ENCODE assay signal across 8 cellular contexts in the genomic region with DNA sequence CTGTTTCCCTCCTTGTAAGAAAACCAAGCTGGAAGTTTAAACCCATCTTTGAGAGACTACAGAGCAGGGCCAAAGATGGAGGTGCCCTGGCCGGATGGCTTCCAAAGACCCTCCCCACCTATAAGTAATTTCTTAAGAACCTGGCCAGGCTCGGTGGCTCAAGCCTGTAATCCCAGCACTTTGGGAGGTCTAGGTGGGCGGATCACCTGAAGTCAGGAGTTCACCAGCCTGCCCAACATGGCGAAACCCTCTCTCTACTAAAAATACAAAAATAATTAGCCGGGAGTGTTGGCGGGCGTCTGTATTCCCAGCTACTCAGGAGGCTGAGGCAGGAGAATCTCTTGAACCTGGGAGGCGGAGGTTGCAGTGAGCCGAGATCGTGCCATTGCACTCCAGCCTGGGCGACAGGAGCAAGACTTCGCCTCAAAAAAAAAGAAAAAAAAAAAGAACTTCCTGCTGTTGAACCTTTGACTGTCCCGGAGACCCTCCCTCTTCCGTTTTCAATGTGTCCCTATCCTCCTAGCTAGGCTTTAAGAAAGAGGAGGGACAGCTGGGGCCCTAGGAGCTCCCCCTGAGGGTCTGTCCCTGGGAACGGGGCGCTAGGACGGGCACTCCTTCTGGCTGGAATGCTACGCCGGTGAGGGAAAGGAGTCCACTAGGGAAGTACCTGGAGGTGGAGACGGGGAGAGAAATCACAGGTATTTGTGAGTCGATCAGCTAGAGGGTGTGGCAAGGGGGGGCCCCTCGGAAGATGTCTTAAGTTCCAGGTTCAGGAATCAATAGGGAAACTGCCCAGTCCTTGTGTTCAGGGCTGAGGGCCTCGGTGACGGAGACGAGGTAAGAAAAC. TPM values are rescaled to one million over a fixed set of nuclear protein-coding genes. Genes with fewer than 3 reads are reported as not detected.
DNase-seq lines count a peak whose midpoint lies in the region; FAIRE-seq and TF ChIP-seq lines count a peak whose summit lies in the region.

No MANE protein-coding gene starts in this region.

- TF ChIP-seq EP300 in tibial nerve (IDR thresholded peaks at IDR 0.05) = no peak

- H3K27ac ChIP-seq in tibial nerve = peak overlapping the region; percentile 82 to 94 (median 86)

- H3K4me1 ChIP-seq in tibial nerve = peaks cover 0 to 16% (median 6%) of the 10 kb centered on the region in 4 donors

- no peaks in the 10 kb centered on the region for H3K9me3 ChIP-seq in tibial nerve

- H3K27me3 ChIP-seq in tibial nerve = no peaks in the 10 kb centered on the region

- DNase-seq in GF-D8 (lab: John Stamatoyannopoulos, UW) (peak; percentile 44), HFF-Myc (ENCODE audit: extremely low read depth, low read depth) (no peak), NCI-H748 (lab: John Stamatoyannopoulos, UW; ENCODE audit: unreplicated experiment) (peak; percentile 64), choroid plexus epithelial cell (ENCODE audit: low read depth) (peak; percentile 54), lower leg skin (ENCODE audit: low spot score in 2 of 2) (no peak), tibial nerve (ENCODE audit: low spot score in 2 of 2) (peak in 1 of 2 donors; percentile 42), EL (no peak), frontal cortex (ENCODE audit: low spot score in 2 of 2) (no peak)

- peaks cover 0 to under 1% (median 0%) of the 10 kb centered on the region in 3 donors for H3K36me3 ChIP-seq in tibial nerve

- TF ChIP-seq CTCF in HFF-Myc (IDR thresholded peaks at IDR 0.05; ENCODE audit: low read depth, low read length, missing control alignments) = no peak
- peak; percentile 41 for TF ChIP-seq CTCF in choroid plexus epithelial cell (conservative IDR thresholded peaks at IDR 0.05; ENCODE audit: low read depth, low read length)
- no peak for TF ChIP-seq CTCF in lower leg skin (IDR thresholded peaks at IDR 0.05)
- TF ChIP-seq CTCF in tibial nerve (IDR thresholded peaks at IDR 0.05) = no peak

- H3K4me3 ChIP-seq in HFF-Myc (replicated peaks; ENCODE audit: low read depth, low read length) (peak overlapping the region; percentile 54), choroid plexus epithelial cell (ENCODE audit: low read depth, low read length) (peak overlapping the region; percentile 79), lower leg skin (ENCODE audit: low read depth, poor library complexity, severe bottlenecking) (peak overlapping the region; percentile 11), tibial nerve (peak overlapping the region; percentile 34 to 73 (median 58))

- intact Hi-C loops in lower leg skin (cut with DNase I; ENCODE audit: low total_unique reads) = no loop called here

- no peak for FAIRE-seq in frontal cortex (lab: Jason Lieb, UNC)

- no peak for TF ChIP-seq POLR2A in lower leg skin (IDR thresholded peaks at IDR 0.05)
- no peak for TF ChIP-seq POLR2A in tibial nerve (IDR thresholded peaks at IDR 0.05)

- WGBS in lower leg skin, 2 donors = 14 to 23% methylated on average over 25 of the region's 25 CpGs
- WGBS in tibial nerve, 2 donors = 17 to 19% methylated on average over 25 of the region's 25 CpGs

RNA-seq across cellular contexts. Expression of a gene that starts 4.8 kb away (rescaled TPM):
- total RNA-seq in lower leg skin = not detected
- under 1 TPM in 1 of 4 donors, not detected in 3; 0.39 TPM for total RNA-seq in tibial nerve
- not detected for total RNA-seq in frontal cortex

RNA-seq across cellular contexts. Expression of a gene that starts 11.9 kb away (rescaled TPM):
- over 10,000 TPM in 1 of 4 donors, 1,000 to 10,000 TPM in 3; 1,358 to 15,269 (median 4,926) TPM for total RNA-seq in lower leg skin
- total RNA-seq in tibial nerve = 1,000 to 10,000 TPM in 3 of 4 donors, 100 to 1,000 TPM in 1; 649 to 2,915 (median 1,530) TPM
- total RNA-seq in frontal cortex = 133,388 TPM

RNA-seq across cellular contexts. Expression of a gene that starts 12.1 kb away (rescaled TPM):
- total RNA-seq in lower leg skin (10 to 100 TPM; 15.1 to 30.5 (median 21.2) TPM), tibial nerve (10 to 100 TPM; 41.6 to 58.8 (median 47.8) TPM), frontal cortex (10.6 TPM)

RNA-seq across cellular contexts. Expression of a gene that starts 19.0 kb away (rescaled TPM):
- total RNA-seq in lower leg skin = 1 to 10 TPM in 2 of 4 donors, under 1 TPM in 2; 0.32 to 7.6 (median 0.86) TPM
- 1 to 10 TPM in 2 of 4 donors, under 1 TPM in 1, not detected in 1; 0.20 to 4.8 (median 1.0) TPM for total RNA-seq in tibial nerve
- 0.41 TPM for total RNA-seq in frontal cortex

RNA-seq across cellular contexts. Expression of a gene that starts 27.7 kb away (rescaled TPM):
- total RNA-seq in lower leg skin (1 to 10 TPM; 1.2 to 5.6 (median 2.0) TPM), tibial nerve (1 to 10 TPM in 3 of 4 donors, not detected in 1; 1.9 to 6.0 (median 3.5) TPM), frontal cortex (0.41 TPM)

Comparison
In these comparisons a context has a peak if more than half of its experiments do, and no peak if none do; other contexts are left out.
1. DNase-seq: peak in GF-D8 (single experiment), NCI-H748 (single experiment) and choroid plexus epithelial cell (single experiment); none in HFF-Myc (single experiment), lower leg skin (0 of 2), EL (single experiment) and frontal cortex (0 of 2).
2. H3K4me3 ChIP-seq: peak in every context shown above with its lines; median percentile 79 in choroid plexus epithelial cell; 58 in tibial nerve; 54 in HFF-Myc; 11 in lower leg skin.